11 cellular contexts compared by ENCODE assay signal in the genomic region with DNA sequence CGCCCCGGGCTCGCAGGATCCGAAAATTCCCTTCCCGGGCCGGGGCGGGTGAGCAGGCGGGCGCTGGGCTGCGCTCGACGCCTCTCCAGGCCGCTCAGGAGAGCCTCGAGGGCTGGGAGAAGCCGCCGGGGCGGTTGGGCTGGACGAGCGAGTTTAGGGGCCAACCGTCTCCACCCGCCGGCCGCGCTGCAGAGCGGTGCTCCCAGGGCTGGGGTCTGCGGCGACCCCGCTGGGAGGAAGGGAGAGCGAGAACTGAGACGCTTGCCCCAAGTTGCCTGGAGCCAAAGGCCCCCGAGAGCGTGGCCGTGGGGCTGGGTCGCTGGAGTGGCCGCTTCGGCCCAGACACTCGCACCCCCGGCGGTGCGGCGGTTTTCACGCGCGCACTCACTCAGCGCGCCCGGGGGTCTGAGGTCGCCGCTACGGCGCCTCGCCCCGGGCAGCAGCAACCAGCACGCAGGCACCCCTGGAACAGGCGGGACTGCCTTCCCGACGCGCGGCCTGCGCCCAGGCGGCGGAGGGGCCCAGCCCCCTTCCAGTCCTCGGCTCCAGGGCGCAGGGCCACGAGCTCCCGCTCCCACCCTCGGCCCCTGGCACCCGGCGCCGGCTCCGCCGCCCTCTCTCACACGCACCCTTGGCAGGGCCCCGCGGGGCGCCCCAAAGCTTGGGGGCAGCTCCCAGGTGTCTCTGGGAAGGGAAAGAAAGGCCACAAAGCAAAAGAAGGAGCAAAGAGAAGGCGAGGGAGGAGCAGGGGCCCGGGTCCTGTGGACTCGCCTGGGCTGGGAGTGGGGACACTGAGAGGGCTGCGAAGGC. TPM values are rescaled to one million over a fixed set of nuclear protein-coding genes. Genes with fewer than 3 reads are reported as not detected.
A peak's percentile ranks its signal among the peaks of the same experiment; 100 is the strongest.
DNase-seq lines count a peak whose midpoint lies in the region; TF ChIP-seq lines count a peak whose summit lies in the region.
"Had no signal": no experiment of that assay in that cellular context is flagged by ENCODE, and none has a peak within 500 bp of the region (broad histone marks: within the 10 kb centered on the region; RNA-seq: fewer than 3 reads in every experiment).

No MANE protein-coding gene starts in this region.

- H3K27me3 ChIP-seq in skeletal muscle satellite cell (ENCODE audit: control insufficient read depth, insufficient read depth, low read length): peaks cover 76% of the 10 kb centered on the region

- peak overlapping the region; percentile 56 for H3K9ac ChIP-seq in skeletal muscle satellite cell (ENCODE audit: low read depth, low read length)

- H3K4me2 ChIP-seq in skeletal muscle satellite cell (ENCODE audit: low read length): peak overlapping the region; percentile 76
- H3K4me2 ChIP-seq: PC-9 had no signal

- no peaks in the 10 kb centered on the region for H3K4me1 ChIP-seq in skeletal muscle satellite cell (ENCODE audit: control insufficient read depth, insufficient read depth, low read length)

- H3K4me3 ChIP-seq in HFF-Myc (replicated peaks; ENCODE audit: low read depth, low read length) (peak overlapping the region; percentile 53), skeletal muscle satellite cell (ENCODE audit: low read length) (peak overlapping the region; percentile 61)
- H3K4me3 ChIP-seq: GM12878, PC-9 had no signal

- peaks cover 28% of the 10 kb centered on the region for H3K4me1 Mint-ChIP-seq in chondrocyte (ENCODE audit: low read depth)

- peaks cover 5% of the 10 kb centered on the region for H3K36me3 Mint-ChIP-seq in chondrocyte (ENCODE audit: low read depth)
- H3K36me3 Mint-ChIP-seq: activated naive CD8-positive, alpha-beta T cell had no signal

- no peak overlapping the region for H3K27ac Mint-ChIP-seq in chondrocyte (ENCODE audit: unreplicated experiment)
- H3K27ac Mint-ChIP-seq: activated naive CD8-positive, alpha-beta T cell had no signal

- TF ChIP-seq CTCF in HFF-Myc (IDR thresholded peaks at IDR 0.05; ENCODE audit: low read depth, low read length, missing control alignments) (no peak), chondrocyte (IDR thresholded peaks at IDR 0.05) (no peak)

- H3K27me3 Mint-ChIP-seq in chondrocyte (ENCODE audit: low read depth): peaks cover 2% of the 10 kb centered on the region

- no peaks in the 10 kb centered on the region for H3K9me3 ChIP-seq in skeletal muscle satellite cell (replicated peaks; ENCODE audit: low read length)

- H3K36me3 ChIP-seq in skeletal muscle satellite cell (ENCODE audit: insufficient read depth, low read length): no peaks in the 10 kb centered on the region

- H3K9me3 Mint-ChIP-seq in chondrocyte (ENCODE audit: low read depth): no peaks in the 10 kb centered on the region

- H3K4me3 Mint-ChIP-seq in chondrocyte (ENCODE audit: unreplicated experiment): peak overlapping the region; percentile 67

- DNase-seq in HFF-Myc (ENCODE audit: extremely low read depth, low read depth): no peak
- no peak for DNase-seq in chondrocyte (ENCODE audit: low spot score)
- DNase-seq in islet precursor cell: peak; percentile 73
- DNase-seq in AML-193 (lab: John Stamatoyannopoulos, UW): no peak
- DNase-seq in inferior parietal cortex (ENCODE audit: extremely low spot score): no peak
- no peak for DNase-seq in activated CD4-positive, CD25-positive, alpha-beta regulatory T cell treated with anti-CD3 and anti-CD28 coated beads, Interleukin-2, amount 50 U/mL, for 72 hours
- no peak for DNase-seq in NCI-H2081 (lab: John Stamatoyannopoulos, UW)

RNA-seq across cellular contexts. Expression of a gene that starts 0.6 kb away (rescaled TPM):
- total RNA-seq in chondrocyte: 29.5 to 36.7 TPM (median 29.6 TPM) in 3 replicates
- total RNA-seq in skeletal muscle satellite cell (2012; rRNA removed): under 0.01 TPM in 2 replicates
- total RNA-seq: PC-9 had no signal

RNA-seq across cellular contexts. Expression of a gene that starts 7.1 kb away (rescaled TPM):
- not detected in 3 replicates for total RNA-seq in chondrocyte
- total RNA-seq in skeletal muscle satellite cell (2012; rRNA removed): not detected in 2 replicates
- total RNA-seq: GM12878, PC-9 had no signal

RNA-seq across cellular contexts. Expression of a gene that starts 11.3 kb away (rescaled TPM):
- total RNA-seq in chondrocyte: not detected in 3 replicates
- not detected in 2 replicates for total RNA-seq in skeletal muscle satellite cell (2012; rRNA removed)
- total RNA-seq: GM12878, PC-9 had no signal

RNA-seq across cellular contexts. Expression of a gene that starts 12.9 kb away (rescaled TPM):
- total RNA-seq in chondrocyte: 40.3 to 63.9 TPM (median 44.0 TPM) in 3 replicates
- 7.6 and 10.5 TPM in 2 replicates for total RNA-seq in skeletal muscle satellite cell (2012; rRNA removed)
- total RNA-seq: GM12878, PC-9 had no signal

RNA-seq across cellular contexts. Expression of a gene that starts 42.5 kb away (rescaled TPM):
- total RNA-seq in chondrocyte: not detected in 3 replicates
- under 0.01 TPM in 1 of 2 replicates, not detected in the other for total RNA-seq in skeletal muscle satellite cell (2012; rRNA removed)
- total RNA-seq: GM12878, PC-9 had no signal
